In the genomic region with DNA sequence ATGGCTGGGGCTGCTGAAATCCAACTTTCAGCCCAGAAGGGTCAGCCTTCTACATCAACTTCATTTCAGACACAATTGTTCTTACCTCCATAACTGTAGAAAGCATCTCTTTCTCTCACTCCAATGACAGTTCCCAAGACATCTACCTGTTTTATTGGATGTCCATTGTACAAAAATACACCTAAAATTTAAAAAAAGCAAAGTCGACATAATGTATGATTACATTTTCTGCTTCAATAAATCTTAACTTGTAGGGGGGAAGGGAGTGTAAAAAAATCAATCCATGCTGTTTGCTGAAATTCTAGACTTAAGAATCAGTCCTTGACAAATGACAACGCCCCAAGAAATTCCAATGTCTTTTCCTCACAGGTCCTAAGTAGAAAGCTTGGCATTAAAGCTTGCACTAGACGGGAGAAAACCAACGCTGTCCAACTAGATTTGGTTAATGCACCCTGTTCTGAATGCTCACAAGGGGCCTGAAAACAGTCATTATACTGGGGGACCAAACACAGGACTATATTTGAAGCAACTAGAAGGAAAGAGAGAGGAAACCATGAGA, we compare ENCODE assay signal across 12 cellular contexts. TPM values are rescaled to one million over a fixed set of nuclear protein-coding genes. Genes with fewer than 3 reads are reported as not detected.
DNase-seq lines count a peak whose midpoint lies in the region; ATAC-seq, FAIRE-seq and TF ChIP-seq lines count a peak whose summit lies in the region.
"Had no signal": no experiment of that assay in that cellular context is flagged by ENCODE, and none has a peak within 500 bp of the region (broad histone marks: within the 10 kb centered on the region; RNA-seq: fewer than 3 reads in every experiment).

No MANE protein-coding gene starts in this region.

- no peak for DNase-seq in GM12891 (ENCODE audit: insufficient read length, low spot score)
- no peak for DNase-seq in Panc1 (ENCODE audit: low read depth, low spot score)
- DNase-seq in DMS53 treated with DMSO at 0.1 percent for 48 hours (lab: John Stamatoyannopoulos, UW; ENCODE audit: unreplicated experiment), result no peak
- DNase-seq: activated CD4-positive, alpha-beta T cell treated with anti-CD3 and anti-CD28 coated beads for 1 hour; DMS79 treated with DMSO at 0.1 percent for 48 hours; H7; NCI-H1417 had no signal

- intact Hi-C loops in Panc1 (cut with micrococcal nuclease; ENCODE audit: unreplicated experiment), result no loop called here

- H3K27me3 ChIP-seq in Panc1 (ENCODE audit: control insufficient read depth, insufficient read depth, low read length) (no peaks in the 10 kb centered on the region), duodenal mucosa (ENCODE audit: control insufficient read depth in 1 of 2, insufficient read depth in 2 of 2, low read length in 2 of 2) (no peaks in the 10 kb centered on the region), skeletal muscle tissue (ENCODE audit: control insufficient read depth in 3 of 3, insufficient read depth in 3 of 3, low read length in 3 of 3) (no peaks in the 10 kb centered on the region), gastroesophageal sphincter (no peaks in the 10 kb centered on the region)

- 57 to 80% methylated on average over 4 of the region's 4 CpGs for WGBS in gastroesophageal sphincter (ENCODE audit: low coverage in 1 of 2), 2 donors

- TF ChIP-seq CTCF in Panc1 (IDR thresholded peaks at IDR 0.05) (no peak), gastroesophageal sphincter (IDR thresholded peaks at IDR 0.05) (no peak)

- H3K9ac ChIP-seq in duodenal mucosa (ENCODE audit: low read depth in 1 of 2, low read length in 2 of 2) (no peak overlapping the region), skeletal muscle tissue (ENCODE audit: low read depth in 1 of 3, low read length in 3 of 3) (peak overlapping the region in 1 of 3 donors; percentile 20)

- peak; percentile 28 for FAIRE-seq in GM12891 (lab: Jason Lieb, UNC)

- H3K4me3 ChIP-seq in Panc1 (ENCODE audit: low read depth in 2 of 2, low read length in 2 of 2), result no peak overlapping the region
- H3K4me3 ChIP-seq in duodenal mucosa (ENCODE audit: low read depth in 1 of 2, low read length in 2 of 2), result no peak overlapping the region
- H3K4me3 ChIP-seq in skeletal muscle tissue (ENCODE audit: low read length in 3 of 3), result no peak overlapping the region
- no peak overlapping the region for H3K4me3 ChIP-seq in gastroesophageal sphincter

- POLR2A ChIA-PET in Panc1 (lab: Charles Lee), result no interaction called here

- CTCF ChIA-PET in Panc1 (lab: Charles Lee), result no interaction called here

- BruUV-seq in Panc1 (replicated peaks; lab: Mats Ljungman, UMichigan), result no TSS peak

- H3K9me3 ChIP-seq in Panc1 (ENCODE audit: control insufficient read depth, insufficient read depth, low read depth, low read length) (peaks cover 8% of the 10 kb centered on the region; the same call in 1 of the 2 replicates), duodenal mucosa (ENCODE audit: control insufficient read depth in 1 of 2, low read length in 2 of 2) (peaks cover 6% of the 10 kb centered on the region in 2 donors), skeletal muscle tissue (ENCODE audit: control insufficient read depth in 3 of 3, low read length in 3 of 3) (no peaks in the 10 kb centered on the region), gastroesophageal sphincter (no peaks in the 10 kb centered on the region)

- in situ Hi-C loops in Panc1 (cut with HindIII; ENCODE audit: low pct_unique_long_range_greater_than_20kb, low sequenced_read_pairs), result no loop called here

- H3K4me1 ChIP-seq in Panc1 (ENCODE audit: control insufficient read depth, insufficient read depth, low read length), result peaks cover 48% of the 10 kb centered on the region
- H3K4me1 ChIP-seq in duodenal mucosa (ENCODE audit: control insufficient read depth in 1 of 2, insufficient read depth in 2 of 2, low read length in 2 of 2), result peaks cover 17 to 21% of the 10 kb centered on the region in 2 donors
- peaks cover 7 to 23% (median 15%) of the 10 kb centered on the region in 3 donors for H3K4me1 ChIP-seq in skeletal muscle tissue (ENCODE audit: control insufficient read depth in 3 of 3, insufficient read depth in 3 of 3, low read length in 3 of 3)
- H3K4me1 ChIP-seq in gastroesophageal sphincter, result peaks cover 5 to 31% (median 11%) of the 10 kb centered on the region in 3 donors

- no peak for TF ChIP-seq EP300 in gastroesophageal sphincter (IDR thresholded peaks at IDR 0.05)

- ATAC-seq in Panc1 (no peak), HG03108 (IDR thresholded peaks at IDR 0.05; ENCODE audit: unreplicated experiment) (no peak), HG03469 (IDR thresholded peaks at IDR 0.05; ENCODE audit: unreplicated experiment) (no peak), gastroesophageal sphincter (no peak)

- no peak for TF ChIP-seq POLR2A in GM12891 (IDR thresholded peaks at IDR 0.05; ENCODE audit: low read depth, low read length)
- TF ChIP-seq POLR2A in gastroesophageal sphincter (IDR thresholded peaks at IDR 0.05), result no peak

- H3K27ac ChIP-seq in Panc1 (ENCODE audit: low read length) (peak overlapping the region; percentile 82), duodenal mucosa (ENCODE audit: low read depth, low read length) (peak overlapping the region; percentile 43), skeletal muscle tissue (ENCODE audit: low read depth, low read length) (peak overlapping the region; percentile 33), gastroesophageal sphincter (peak overlapping the region in 2 of 4 donors; percentile 7 to 17)

- H3K36me3 ChIP-seq in Panc1 (ENCODE audit: control insufficient read depth, insufficient read depth, low read length), result no peaks in the 10 kb centered on the region
- H3K36me3 ChIP-seq in duodenal mucosa (ENCODE audit: control insufficient read depth in 1 of 2, insufficient read depth in 2 of 2, low read length in 2 of 2), result peaks cover 0 to 3% of the 10 kb centered on the region in 2 donors
- H3K36me3 ChIP-seq in skeletal muscle tissue (ENCODE audit: control insufficient read depth in 3 of 3, insufficient read depth in 3 of 3, low read length in 3 of 3), result peaks cover 0 to under 1% (median 0%) of the 10 kb centered on the region in 3 donors
- peaks cover 0 to 10% of the 10 kb centered on the region in 2 donors for H3K36me3 ChIP-seq in gastroesophageal sphincter

TF ChIP-seq in GM12891, 5 proteins besides CTCF, POLR2A, EP300 and RAD21:
- TF ChIP-seq TAF1 (IDR thresholded peaks at IDR 0.05; ENCODE audit: low read depth, low read length) (no peak), SPI1 (IDR thresholded peaks at IDR 0.05; ENCODE audit: low read depth, low read length) (no peak), POU2F2 (IDR thresholded peaks at IDR 0.05; ENCODE audit: low read depth, low read length) (no peak), POLR2AphosphoS5 (IDR thresholded peaks at IDR 0.05; ENCODE audit: low read depth, low read length) (no peak), PAX5 (IDR thresholded peaks at IDR 0.05; ENCODE audit: insufficient read depth, low read length, severe bottlenecking) (no peak)
TF ChIP-seq in GM12891: peak in this region for 0.

RNA-seq across cellular contexts. Expression of gene STN1, which starts 7.5 kb away (rescaled TPM):
- 19.4 TPM for polyA plus RNA-seq in GM12891 (2012; ENCODE audit: low read depth, missing spikeins)
- 28.9 TPM for total RNA-seq in Panc1 (2021; ENCODE audit: unreplicated experiment)
- polyA plus RNA-seq in Panc1 (2012; ENCODE audit: insufficient read length), result 24.2 TPM
- total RNA-seq in skeletal muscle tissue, result 20.9 TPM
- 10 to 100 TPM; 17.1 to 31.6 (median 29.6) TPM for total RNA-seq in gastroesophageal sphincter

RNA-seq across cellular contexts. Expression of gene SH3PXD2A, which starts 55.1 kb away (rescaled TPM):
- 3.3 TPM for polyA plus RNA-seq in GM12891 (2012; ENCODE audit: low read depth, missing spikeins)
- total RNA-seq in Panc1 (2021; ENCODE audit: unreplicated experiment), result 5.7 TPM
- polyA plus RNA-seq in Panc1 (2012; ENCODE audit: insufficient read length), result 5.5 TPM
- total RNA-seq in skeletal muscle tissue, result 30.3 TPM
- 10 to 100 TPM; 31.2 to 65.2 (median 39.5) TPM for total RNA-seq in gastroesophageal sphincter

RNA-seq across cellular contexts. Expression of gene SLK, which starts 56.4 kb away (rescaled TPM):
- 6.1 TPM for polyA plus RNA-seq in GM12891 (2012; ENCODE audit: low read depth, missing spikeins)
- 40.8 TPM for total RNA-seq in Panc1 (2021; ENCODE audit: unreplicated experiment)
- 22.0 TPM for polyA plus RNA-seq in Panc1 (2012; ENCODE audit: insufficient read length)
- 30.3 TPM for total RNA-seq in skeletal muscle tissue
- 100 to 1,000 TPM in 2 of 4 donors, 10 to 100 TPM in 2; 75.0 to 119 (median 107) TPM for total RNA-seq in gastroesophageal sphincter
